In genomic region chr11:57121996-57122395, GRCh38 we compare ENCODE assay signal across 20 cellular contexts. TPM values are rescaled to one million over a fixed set of nuclear protein-coding genes. Genes with fewer than 3 reads are reported as not detected.
"Had no signal": no experiment of that assay in that cellular context is flagged by ENCODE, and none has a peak within 500 bp of the region (broad histone marks: within the 10 kb centered on the region; RNA-seq: fewer than 3 reads in every experiment).

No MANE protein-coding gene starts in this region.

- H3K4me3 Mint-ChIP-seq: memory B cell, naive B cell, neural crest cell had no signal

- H3K4me1 Mint-ChIP-seq: memory B cell, naive B cell had no signal

- H3K9me3 Mint-ChIP-seq: memory B cell, neural crest cell had no signal

- ATAC-seq: esophagus mucosa; heart left ventricle; lower lobe of right lung; right cardiac atrium; stimulated activated naive CD8-positive, alpha-beta T cell treated with anti-CD3 and anti-CD28 coated beads, Interleukin-15, Interleukin-2, amounts not matched to agents 100 U/mL and 50 U/mL, for 24 hours had no signal

- H3K27ac ChIP-seq: heart left ventricle, left ventricle myocardium inferior, lower lobe of right lung, ovary, tibial artery had no signal

- H3K9me3 ChIP-seq: left ventricle myocardium inferior, lower lobe of right lung, ovary, tibial artery had no signal

- H3K4me1 ChIP-seq: lower lobe of right lung, tibial artery had no signal

- H3K36me3 Mint-ChIP-seq: memory B cell, naive B cell had no signal

- H3K4me3 ChIP-seq: heart left ventricle, left ventricle myocardium inferior, lower lobe of right lung, ovary, tibial artery had no signal

- H3K27ac Mint-ChIP-seq: memory B cell, naive B cell had no signal

- H3K27me3 ChIP-seq: ovary had no signal

- DNase-seq: effector memory CD4-positive, alpha-beta T cell; heart left ventricle; hippocampal formation; kidney glomerular epithelial cell; left ventricle myocardium inferior; lower lobe of right lung; naive B cell; nucleus accumbens; ovary; right cardiac atrium; small intestine; stimulated activated CD4-positive, alpha-beta T cell treated with anti-CD3 and anti-CD28 coated beads, Interleukin-12 subunit alpha, Interleukin-12 subunit beta, amount 100 ng/mL, for 4 hours; stimulated activated naive CD8-positive, alpha-beta T cell treated with anti-CD3 and anti-CD28 coated beads, Interleukin-15, Interleukin-2, amounts not matched to agents 100 U/mL and 50 U/mL, for 24 hours; tibial artery had no signal

- H3K36me3 ChIP-seq: heart left ventricle, left ventricle myocardium inferior, lower lobe of right lung, ovary, tibial artery had no signal

RNA-seq across cellular contexts. Expression of gene LRRC55, which starts 59.8 kb away (rescaled TPM):
- total RNA-seq: fibroblast of lung, posterior vena cava, ureter had no signal
